22 cellular contexts compared by ENCODE assay signal in genomic region chr7:94588090-94588489, GRCh38.
"Had no signal": no experiment of that assay in that cellular context is flagged by ENCODE, and none has a peak within 500 bp of the region (broad histone marks: within the 10 kb centered on the region; RNA-seq: fewer than 3 reads in every experiment).

No MANE protein-coding gene starts in this region.

- DNase-seq: endodermal cell; gastrocnemius medialis; heart right ventricle; hypothalamus; islet precursor cell; mammary epithelial cell; mucosa of descending colon; naive thymus-derived CD8-positive, alpha-beta T cell; nucleus accumbens; right lobe of liver; stimulated activated CD4-positive, alpha-beta T cell treated with anti-CD3 and anti-CD28 coated beads, Interleukin-4, amount 100 ng/mL, for 1 hour; stimulated activated CD8-positive, alpha-beta memory T cell treated with anti-CD3 and anti-CD28 coated beads, Interleukin-4, amount 100 ng/mL, for 48 hours; stimulated activated naive CD8-positive, alpha-beta T cell treated with anti-CD3 and anti-CD28 coated beads, Interleukin-15, Interleukin-2, amounts not matched to agents 100 U/mL and 50 U/mL, for 24 hours; tibial artery; upper lobe of left lung had no signal

- ATAC-seq: gastrocnemius medialis; heart right ventricle; left lobe of liver; mucosa of descending colon; naive thymus-derived CD8-positive, alpha-beta T cell; right lobe of liver; stimulated activated effector memory CD8-positive, alpha-beta T cell treated with anti-CD3 and anti-CD28 coated beads, Interleukin-12 subunit alpha, Interleukin-12 subunit beta, amount 100 ng/mL, for 72 hours; stimulated activated naive CD8-positive, alpha-beta T cell treated with anti-CD3 and anti-CD28 coated beads, Interleukin-15, Interleukin-2, amounts not matched to agents 100 U/mL and 50 U/mL, for 24 hours had no signal

- H3K36me3 Mint-ChIP-seq: stimulated activated effector memory CD8-positive, alpha-beta T cell treated with anti-CD3 and anti-CD28 coated beads, Interleukin-12 subunit alpha, Interleukin-12 subunit beta, amount 100 ng/mL, for 72 hours had no signal

- H3K27ac ChIP-seq: gastrocnemius medialis, heart right ventricle, parathyroid adenoma, prostate gland, right lobe of liver, tibial artery, upper lobe of left lung, vagina had no signal

- FAIRE-seq: colon had no signal

- H2AFZ ChIP-seq: parathyroid adenoma had no signal

- H3K4me3 Mint-ChIP-seq: dendritic cell treated with granulocyte-macrophage colony-stimulating factor and Interleukin-4, amounts not matched to agents 40 ng/mL and 50 ng/mL, for 4 days; endodermal cell; naive thymus-derived CD8-positive, alpha-beta T cell; stimulated activated effector memory CD8-positive, alpha-beta T cell treated with anti-CD3 and anti-CD28 coated beads, Interleukin-12 subunit alpha, Interleukin-12 subunit beta, amount 100 ng/mL, for 72 hours had no signal

- H3K27me3 ChIP-seq: gastrocnemius medialis, heart right ventricle, right lobe of liver, tibial artery, upper lobe of left lung, vagina had no signal

- H3K27me3 Mint-ChIP-seq: dendritic cell treated with granulocyte-macrophage colony-stimulating factor and Interleukin-4, amounts not matched to agents 40 ng/mL and 50 ng/mL, for 4 days; naive thymus-derived CD8-positive, alpha-beta T cell had no signal

- H3K36me3 ChIP-seq: gastrocnemius medialis, prostate gland, right lobe of liver, upper lobe of left lung, vagina had no signal

- H3K4me1 Mint-ChIP-seq: stimulated activated effector memory CD8-positive, alpha-beta T cell treated with anti-CD3 and anti-CD28 coated beads, Interleukin-12 subunit alpha, Interleukin-12 subunit beta, amount 100 ng/mL, for 72 hours had no signal

- H3K4me3 ChIP-seq: gastrocnemius medialis, heart right ventricle, mucosa of descending colon, prostate gland, right lobe of liver, tibial artery, upper lobe of left lung, vagina had no signal

- H3K27ac Mint-ChIP-seq: dendritic cell treated with granulocyte-macrophage colony-stimulating factor and Interleukin-4, amounts not matched to agents 40 ng/mL and 50 ng/mL, for 4 days; endodermal cell; naive thymus-derived CD8-positive, alpha-beta T cell; stimulated activated effector memory CD8-positive, alpha-beta T cell treated with anti-CD3 and anti-CD28 coated beads, Interleukin-12 subunit alpha, Interleukin-12 subunit beta, amount 100 ng/mL, for 72 hours had no signal

- H3K9me3 ChIP-seq: gastrocnemius medialis, heart right ventricle, mucosa of descending colon, prostate gland, right lobe of liver, tibial artery, upper lobe of left lung, vagina had no signal

- H3K9ac ChIP-seq: parathyroid adenoma had no signal

- H3K9me3 Mint-ChIP-seq: dendritic cell treated with granulocyte-macrophage colony-stimulating factor and Interleukin-4, amounts not matched to agents 40 ng/mL and 50 ng/mL, for 4 days; stimulated activated effector memory CD8-positive, alpha-beta T cell treated with anti-CD3 and anti-CD28 coated beads, Interleukin-12 subunit alpha, Interleukin-12 subunit beta, amount 100 ng/mL, for 72 hours had no signal

- H3K4me1 ChIP-seq: parathyroid adenoma, prostate gland, tibial artery, vagina had no signal
